ENCODE assay signal across 17 cellular contexts in the genomic region with DNA sequence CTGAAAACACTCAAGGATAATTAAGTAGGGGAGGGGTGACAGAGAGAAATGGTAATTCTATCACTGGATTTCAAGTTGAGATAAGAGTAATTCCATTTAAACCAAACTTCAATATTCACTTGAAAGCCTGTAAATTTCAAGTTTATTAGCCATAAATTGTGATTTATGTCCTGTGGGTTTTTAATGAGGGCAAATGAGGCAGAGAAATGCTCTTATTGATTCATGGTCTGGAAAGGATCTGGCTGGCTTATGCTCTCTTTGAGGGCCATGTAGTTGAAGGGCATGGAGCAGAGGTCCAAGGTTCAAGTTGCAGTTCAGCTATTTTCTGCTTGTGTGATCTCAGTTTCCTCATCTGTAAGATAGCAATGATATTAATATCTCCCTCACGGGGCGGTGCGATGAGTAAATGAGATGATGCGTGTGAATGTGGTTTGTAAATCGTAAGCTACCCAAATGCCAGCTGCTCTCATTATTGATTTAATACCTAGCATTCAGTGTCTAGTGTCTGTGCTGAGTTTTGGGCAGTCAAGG.
"Had no signal": no experiment of that assay in that cellular context is flagged by ENCODE, and none has a peak within 500 bp of the region (broad histone marks: within the 10 kb centered on the region; RNA-seq: fewer than 3 reads in every experiment).

No MANE protein-coding gene starts in this region.

- H3K4me2 ChIP-seq: hepatocyte had no signal

- H3K4me1 ChIP-seq: body of pancreas, lower lobe of right lung, sigmoid colon, upper lobe of left lung had no signal

- H3K36me3 ChIP-seq: lower lobe of right lung, neutrophil, sigmoid colon, thoracic aorta, upper lobe of left lung had no signal

- ATAC-seq: body of pancreas; left colon; lower lobe of right lung; natural killer cell treated with Interleukin-12 subunit alpha and Interleukin-12 subunit beta and Interleukin-15 and Interleukin-18, amount 100 ng/mL, for 72 hours; stimulated activated naive B cell treated with anti-CD40 and anti-IgM and Interleukin-4, amounts not matched to agents 10 μg/mL and 1 μg/mL and 100 μg/mL, for 72 hours had no signal

- H3K79me2 ChIP-seq: hepatocyte had no signal

- H3K27me3 ChIP-seq: body of pancreas, hepatocyte, sigmoid colon, upper lobe of left lung had no signal

- H2AFZ ChIP-seq: hepatocyte had no signal

- H3K27ac ChIP-seq: body of pancreas, hepatocyte, lower lobe of right lung, neutrophil, sigmoid colon, thoracic aorta, upper lobe of left lung had no signal

- H3K4me3 ChIP-seq: body of pancreas, hepatocyte, lower lobe of right lung, sigmoid colon, thoracic aorta, upper lobe of left lung had no signal

- H3K9me3 ChIP-seq: body of pancreas, neutrophil had no signal

- DNase-seq: activated CD4-positive, alpha-beta T cell treated with anti-CD3 and anti-CD28 coated beads, Interleukin-2, amount 50 U/mL, for 48 hours; activated naive CD4-positive, alpha-beta T cell treated with anti-CD3 and anti-CD28 coated beads for 36 hours; activated T-cell treated with anti-CD3 and anti-CD28 coated beads, Interleukin-2, amount 50 U/mL, for 1 hour; body of pancreas; dermis blood vessel endothelial cell; effector memory CD4-positive, alpha-beta T cell; foreskin fibroblast; left colon; lower lobe of right lung; sigmoid colon; stimulated activated naive B cell treated with anti-CD40 and anti-IgM and Interleukin-4, amounts not matched to agents 10 μg/mL and 1 μg/mL and 100 μg/mL, for 72 hours; T-helper 2 cell; upper lobe of left lung had no signal
